ENCODE assay signal across 8 cellular contexts in the genomic region with DNA sequence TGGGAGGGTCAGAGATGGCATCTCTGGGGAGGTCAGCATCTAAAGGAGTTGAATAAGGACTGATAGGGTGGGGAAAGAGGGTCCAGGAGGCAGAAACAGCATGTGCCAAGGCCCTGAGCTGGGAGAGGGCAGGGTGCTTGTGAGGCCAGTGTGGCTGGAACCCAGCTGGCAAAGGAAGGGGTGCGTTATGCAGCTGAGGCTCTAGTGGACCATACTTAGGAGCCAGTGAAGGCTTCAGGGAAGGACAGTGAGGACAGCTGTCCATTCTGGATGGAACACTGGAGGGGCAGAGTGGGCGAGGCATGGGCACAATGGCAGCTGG. TPM values are rescaled to one million over a fixed set of nuclear protein-coding genes. Genes with fewer than 3 reads are reported as not detected.
DNase-seq lines count a peak whose midpoint lies in the region; ATAC-seq and TF ChIP-seq lines count a peak whose summit lies in the region.

No MANE protein-coding gene starts in this region.

- no peaks in the 10 kb centered on the region for H3K27me3 ChIP-seq in left ventricle myocardium inferior (ENCODE audit: low read depth)
- H3K27me3 ChIP-seq in adipocyte (replicated peaks; ENCODE audit: control insufficient read depth, insufficient read depth, low read length): no peaks in the 10 kb centered on the region
- H3K27me3 ChIP-seq in mucosa of stomach (ENCODE audit: control insufficient read depth, insufficient read depth, low read length): peaks cover 12% of the 10 kb centered on the region
- no peaks in the 10 kb centered on the region for H3K27me3 ChIP-seq in upper lobe of right lung

- DNase-seq in left ventricle myocardium inferior: no peak
- no peak for DNase-seq in Right ventricle myocardium superior
- no peak for DNase-seq in adipocyte (ENCODE audit: low read depth)
- no peak for DNase-seq in upper lobe of right lung
- no peak for DNase-seq in stimulated activated CD4-positive, alpha-beta T cell treated with anti-CD3 and anti-CD28 coated beads, Interleukin-1b, Interleukin-23, amount 100 ng/mL, for 48 hours
- DNase-seq in NCI-H1436 (lab: John Stamatoyannopoulos, UW): no peak

- H3K9me3 ChIP-seq in left ventricle myocardium inferior (replicated peaks) (no peaks in the 10 kb centered on the region), adipocyte (ENCODE audit: control insufficient read depth, low read length) (no peaks in the 10 kb centered on the region), mucosa of stomach (ENCODE audit: control insufficient read depth, low read length) (no peaks in the 10 kb centered on the region), upper lobe of right lung (no peaks in the 10 kb centered on the region)

- H3K4me3 ChIP-seq in left ventricle myocardium inferior (peak overlapping the region; percentile 61), adipocyte (ENCODE audit: low read length) (peak overlapping the region; percentile 79), mucosa of stomach (ENCODE audit: low read length) (peak overlapping the region; percentile 53), upper lobe of right lung (no peak overlapping the region)

- H3K27ac ChIP-seq in left ventricle myocardium inferior (replicated peaks) (peak overlapping the region; percentile 86), upper lobe of right lung (peak overlapping the region; percentile 59)

- intact Hi-C loops in left ventricle myocardium inferior (cut with micrococcal nuclease): no loop called here
- intact Hi-C loops in Right ventricle myocardium superior (cut with DNase I): no loop called here
- intact Hi-C loops in upper lobe of right lung (cut with DNase I): loop anchor here (5.0 kb wide), 1 partner anchor 77 kb away; the partner anchor contains the start of gene ID3

- no peaks in the 10 kb centered on the region for H3K36me3 ChIP-seq in left ventricle myocardium inferior
- no peaks in the 10 kb centered on the region for H3K36me3 ChIP-seq in adipocyte (ENCODE audit: control insufficient read depth, insufficient read depth, low read length, severe bottlenecking)
- H3K36me3 ChIP-seq in mucosa of stomach (ENCODE audit: control insufficient read depth, insufficient read depth, low read length): no peaks in the 10 kb centered on the region
- no peaks in the 10 kb centered on the region for H3K36me3 ChIP-seq in upper lobe of right lung

- peak overlapping the region; percentile 81 for H3K9ac ChIP-seq in adipocyte (ENCODE audit: low read length)
- H3K9ac ChIP-seq in mucosa of stomach (ENCODE audit: low read length): peak overlapping the region; percentile 61

- TF ChIP-seq CTCF in left ventricle myocardium inferior (IDR thresholded peaks at IDR 0.05; ENCODE audit: borderline replicate concordance) (no peak), upper lobe of right lung (IDR thresholded peaks at IDR 0.05) (no peak)

- ATAC-seq in Right ventricle myocardium superior (ENCODE audit: poor library complexity): no peak
- ATAC-seq in upper lobe of right lung: no peak
- no peak for ATAC-seq in HG03342 (IDR thresholded peaks at IDR 0.05; ENCODE audit: unreplicated experiment)

- peaks cover 45% of the 10 kb centered on the region for H3K4me1 ChIP-seq in left ventricle myocardium inferior
- peaks cover 33% of the 10 kb centered on the region for H3K4me1 ChIP-seq in adipocyte (ENCODE audit: control insufficient read depth, insufficient read depth, low read length)
- peaks cover 12% of the 10 kb centered on the region for H3K4me1 ChIP-seq in mucosa of stomach (ENCODE audit: control insufficient read depth, insufficient read depth, low read length)
- peaks cover 12% of the 10 kb centered on the region for H3K4me1 ChIP-seq in upper lobe of right lung

RNA-seq across cellular contexts. Expression of gene RPL11, which starts 57.1 kb away (rescaled TPM):
- total RNA-seq in left ventricle myocardium inferior: 684 TPM
- total RNA-seq in Right ventricle myocardium superior: 570 TPM
- total RNA-seq in upper lobe of right lung: 895 TPM
